ENCODE assay signal across 10 cellular contexts in genomic region chr2:160405077-160405865, GRCh38.
DNase-seq lines count a peak whose midpoint lies in the region; ATAC-seq and TF ChIP-seq lines count a peak whose summit lies in the region.
"Had no signal": no experiment of that assay in that cellular context is flagged by ENCODE, and none has a peak within 500 bp of the region (broad histone marks: within the 10 kb centered on the region; RNA-seq: fewer than 3 reads in every experiment).

No MANE protein-coding gene starts in this region.

- CTCF ChIA-PET in BJ (lab: Yijun Ruan, JAX), result interaction anchor here (0.7 to 1.7 kb wide), 3 partner anchors 15 to 588 kb away, joined by 4 to 7 read pairs (median 4); no protein-coding TSS in a partner anchor

- no peaks in the 10 kb centered on the region for H3K27me3 Mint-ChIP-seq in natural killer cell (ENCODE audit: low read depth in 2 of 2)

- peak overlapping the region; percentile 94 to 98 for H3K27ac Mint-ChIP-seq in natural killer cell

- H3K4me3 Mint-ChIP-seq in natural killer cell, result peak overlapping the region; percentile 90

- no peaks in the 10 kb centered on the region for H3K9me3 Mint-ChIP-seq in natural killer cell

- intact Hi-C loops in natural killer cell (cut with micrococcal nuclease), result loop anchor here (5.0 to 10.0 kb wide), 2 partner anchors 33 to 50 kb away; no protein-coding TSS in a partner anchor

- no peak for TF ChIP-seq CTCF in BJ (IDR thresholded peaks at IDR 0.05; ENCODE audit: insufficient read depth, low read depth, low read length)
- TF ChIP-seq CTCF in coronary artery (IDR thresholded peaks at IDR 0.05), result no peak
- TF ChIP-seq CTCF in natural killer cell (IDR thresholded peaks at IDR 0.05), result no peak

- H3K4me3 ChIP-seq in BJ (ENCODE audit: low read depth, low read length), result peak overlapping the region; percentile 76
- peak overlapping the region; percentile 98 for H3K4me3 ChIP-seq in coronary artery

- POLR2A ChIA-PET in BJ (lab: Charles Lee), result no interaction called here

- DNase-seq in BJ (ENCODE audit: low read depth), result no peak
- DNase-seq in NCI-H2227 treated with DMSO at 0.1 percent for 48 hours (lab: John Stamatoyannopoulos, UW), result peak; percentile 41
- DNase-seq in coronary artery (ENCODE audit: low spot score), result no peak
- no peak for DNase-seq in natural killer cell
- DNase-seq in NCI-H146 treated with DMSO at 0.1 percent for 48 hours (lab: John Stamatoyannopoulos, UW; ENCODE audit: unreplicated experiment), result no peak
- no peak for DNase-seq in T-helper 9 cell
- DNase-seq in RKO (ENCODE audit: low spot score), result no peak
- no peak for DNase-seq in COLO668 (lab: John Stamatoyannopoulos, UW; ENCODE audit: unreplicated experiment)
- DNase-seq: activated CD4-positive, CD25-positive, alpha-beta regulatory T cell; stimulated activated naive CD4-positive, alpha-beta T cell treated with Interleukin-2 at 50 U/mL for 16 hours had no signal

- H3K4me1 Mint-ChIP-seq in natural killer cell, result peaks cover 77 to 78% of the 10 kb centered on the region in 2 donors

- H3K27me3 ChIP-seq in BJ (ENCODE audit: control insufficient read depth, insufficient read depth, low read length), result no peaks in the 10 kb centered on the region

- H3K36me3 Mint-ChIP-seq in natural killer cell, result no peaks in the 10 kb centered on the region

- no peaks in the 10 kb centered on the region for H3K36me3 ChIP-seq in BJ (ENCODE audit: control insufficient read depth, insufficient read depth, low read length)

- no peak for ATAC-seq in natural killer cell

- peak overlapping the region; percentile 40 to 61 for H3K27ac ChIP-seq in coronary artery
